ENCODE assay signal across 19 cellular contexts in genomic region chr7:51238981-51239495, GRCh38.
A peak's percentile ranks its signal among the peaks of the same experiment; 100 is the strongest.
DNase-seq lines count a peak whose midpoint lies in the region; ATAC-seq, FAIRE-seq and TF ChIP-seq lines count a peak whose summit lies in the region.
"Had no signal": no experiment of that assay in that cellular context is flagged by ENCODE, and none has a peak within 500 bp of the region (broad histone marks: within the 10 kb centered on the region; RNA-seq: fewer than 3 reads in every experiment).

No MANE protein-coding gene starts in this region.

- FAIRE-seq in urothelium cell line (lab: Jason Lieb, UNC): peak; percentile 44
- FAIRE-seq: A549, H54 had no signal

- H3K18ac ChIP-seq in trophoblast cell (ENCODE audit: low read length): no peak overlapping the region

- H3K4me3 ChIP-seq in Caco-2 (ENCODE audit: low read depth, low read length): no peak overlapping the region
- no peak overlapping the region for H3K4me3 ChIP-seq in trophoblast cell (ENCODE audit: low read depth, low read length)
- no peak overlapping the region for H3K4me3 ChIP-seq in prostate gland
- H3K4me3 ChIP-seq: A549, GM23248 had no signal

- no peak overlapping the region for H2AK5ac ChIP-seq in trophoblast cell (ENCODE audit: low read length)

- no peak overlapping the region for H2BK12ac ChIP-seq in trophoblast cell (ENCODE audit: low read length)

- H3K79me1 ChIP-seq in trophoblast cell (ENCODE audit: low read length): peaks cover 7% of the 10 kb centered on the region

- no peak overlapping the region for H2BK5ac ChIP-seq in trophoblast cell (ENCODE audit: low read depth, low read length, poor library complexity)

- H3K27ac Mint-ChIP-seq in Caco-2 (ENCODE audit: unreplicated experiment): peak overlapping the region; percentile 92
- H3K27ac Mint-ChIP-seq in activated CD8-positive, alpha-beta T cell treated with anti-CD3 and anti-CD28 coated beads for 36 hours: no peak overlapping the region
- H3K27ac Mint-ChIP-seq: CD4-positive, alpha-beta T cell had no signal

- H3K23ac ChIP-seq in trophoblast cell (ENCODE audit: low read length): no peak overlapping the region

- TF ChIP-seq POLR2A in prostate gland (IDR thresholded peaks at IDR 0.05): no peak

- peak overlapping the region; percentile 24 for H3K4me2 ChIP-seq in trophoblast cell (ENCODE audit: low read length)
- H3K4me2 ChIP-seq: A549 had no signal

- no peaks in the 10 kb centered on the region for H3K9me3 Mint-ChIP-seq in Caco-2 (ENCODE audit: unreplicated experiment)
- H3K9me3 Mint-ChIP-seq in activated CD8-positive, alpha-beta T cell treated with anti-CD3 and anti-CD28 coated beads for 36 hours: no peaks in the 10 kb centered on the region
- H3K9me3 Mint-ChIP-seq: CD4-positive, alpha-beta T cell had no signal

- no peak overlapping the region for H4K8ac ChIP-seq in trophoblast cell (ENCODE audit: low read depth, low read length)

- POLR2A ChIA-PET in Caco-2 (lab: Charles Lee): no interaction called here
- POLR2A ChIA-PET in activated CD8-positive, alpha-beta T cell treated with anti-CD3 and anti-CD28 coated beads for 36 hours (lab: Charles Lee): no interaction called here

- DNase-seq in Caco-2 (peak; percentile 52 to 63), islet precursor cell (peak; percentile 76), trophoblast cell (peak; percentile 75 to 86), urothelium cell line (ENCODE audit: low spot score) (no peak), prostate gland (ENCODE audit: low spot score) (no peak)
- no peak for DNase-seq in activated CD8-positive, alpha-beta T cell treated with anti-CD3 and anti-CD28 coated beads for 36 hours
- DNase-seq: AML-193; CD4-positive, alpha-beta T cell; DMS153; DMS79; GF-D8; GM23248; HCEC 1CT had no signal

- no peak overlapping the region for H4K12ac ChIP-seq in trophoblast cell (ENCODE audit: low read depth, low read length)

- H3K27ac ChIP-seq in trophoblast cell (ENCODE audit: low read depth, low read length) (peak overlapping the region; percentile 39), prostate gland (no peak overlapping the region)
- H3K27ac ChIP-seq: 22Rv1, A549, C4-2B, GM23248, HL-60 had no signal

- TF ChIP-seq CTCF in Caco-2 (IDR thresholded peaks at IDR 0.05; ENCODE audit: insufficient read depth in 1 of 2, low read depth in 1 of 2, low read length in 1 of 2, severe bottlenecking in 1 of 2, unreplicated experiment in 1 of 2) (no peak), prostate gland (IDR thresholded peaks at IDR 0.05) (no peak)
- no peak for TF ChIP-seq CTCF in activated CD8-positive, alpha-beta T cell treated with anti-CD3 and anti-CD28 coated beads for 36 hours (IDR thresholded peaks at IDR 0.05)

- no peaks in the 10 kb centered on the region for H3K27me3 Mint-ChIP-seq in Caco-2 (ENCODE audit: insufficient read depth, unreplicated experiment)
- H3K27me3 Mint-ChIP-seq in activated CD8-positive, alpha-beta T cell treated with anti-CD3 and anti-CD28 coated beads for 36 hours: no peaks in the 10 kb centered on the region
- H3K27me3 Mint-ChIP-seq: CD4-positive, alpha-beta T cell had no signal

- no peak for ATAC-seq in activated CD8-positive, alpha-beta T cell treated with anti-CD3 and anti-CD28 coated beads for 36 hours
- ATAC-seq in GM21825 (IDR thresholded peaks at IDR 0.05; ENCODE audit: unreplicated experiment): no peak
- ATAC-seq: A549 had no signal

- CTCF ChIA-PET in Caco-2 (lab: Charles Lee): no interaction called here
- CTCF ChIA-PET in activated CD8-positive, alpha-beta T cell treated with anti-CD3 and anti-CD28 coated beads for 36 hours (lab: Charles Lee): no interaction called here

- H4K91ac ChIP-seq in trophoblast cell (ENCODE audit: low read depth, low read length): no peak overlapping the region

- peak overlapping the region; percentile 63 for H3K4me3 Mint-ChIP-seq in Caco-2 (ENCODE audit: unreplicated experiment)
- H3K4me3 Mint-ChIP-seq in activated CD8-positive, alpha-beta T cell treated with anti-CD3 and anti-CD28 coated beads for 36 hours: no peak overlapping the region
- H3K4me3 Mint-ChIP-seq: CD4-positive, alpha-beta T cell had no signal

- peaks cover 38% of the 10 kb centered on the region for H3K4me1 Mint-ChIP-seq in Caco-2 (ENCODE audit: low read depth, unreplicated experiment)
- no peaks in the 10 kb centered on the region for H3K4me1 Mint-ChIP-seq in activated CD8-positive, alpha-beta T cell treated with anti-CD3 and anti-CD28 coated beads for 36 hours (ENCODE audit: low read depth)

- H3K36me3 Mint-ChIP-seq in Caco-2 (ENCODE audit: insufficient read depth, unreplicated experiment): peaks cover 20% of the 10 kb centered on the region
- no peaks in the 10 kb centered on the region for H3K36me3 Mint-ChIP-seq in activated CD8-positive, alpha-beta T cell treated with anti-CD3 and anti-CD28 coated beads for 36 hours (ENCODE audit: low read depth)

- BruUV-seq in Caco-2 (replicated peaks; lab: Mats Ljungman, UMichigan): no TSS peak

- WGBS in trophoblast cell (ENCODE audit: extremely low coverage, insufficient coverage, insufficient read length): no CpG with 5 or more reads among the region's 4 CpGs
- WGBS in prostate gland: 64% methylated on average over 4 of the region's 4 CpGs

- H3K36me3 ChIP-seq in Caco-2 (ENCODE audit: control insufficient read depth, insufficient read depth, low read length): peaks cover 1% of the 10 kb centered on the region; the same call in 1 of the 2 replicates
- H3K36me3 ChIP-seq in trophoblast cell (ENCODE audit: control insufficient read depth in 1 of 2, insufficient read depth in 2 of 2, low read length in 2 of 2): no peaks in the 10 kb centered on the region
- H3K36me3 ChIP-seq in prostate gland: no peaks in the 10 kb centered on the region

- no peak overlapping the region for H3K4ac ChIP-seq in trophoblast cell (ENCODE audit: low read depth, low read length)

- H3K79me2 ChIP-seq in trophoblast cell (ENCODE audit: control insufficient read depth, insufficient read depth, low read length, poor library complexity): no peaks in the 10 kb centered on the region

- H3K14ac ChIP-seq in trophoblast cell (ENCODE audit: low read length): no peak overlapping the region

- H3K27me3 ChIP-seq in Caco-2 (replicated peaks; ENCODE audit: control insufficient read depth, insufficient read depth, low read length) (no peaks in the 10 kb centered on the region), trophoblast cell (ENCODE audit: insufficient read depth, low read length) (no peaks in the 10 kb centered on the region), prostate gland (replicated peaks; ENCODE audit: insufficient read depth) (no peaks in the 10 kb centered on the region)

- H2BK120ac ChIP-seq in trophoblast cell (ENCODE audit: insufficient read depth, low read length, poor library complexity): no peak overlapping the region

- H3K4me1 ChIP-seq in Caco-2 (peaks cover 56% of the 10 kb centered on the region), trophoblast cell (ENCODE audit: control insufficient read depth in 1 of 2, insufficient read depth in 2 of 2, low read length in 2 of 2) (peaks cover 21 to 22% of the 10 kb centered on the region in 2 experiments), prostate gland (replicated peaks) (no peaks in the 10 kb centered on the region)
- H3K4me1 ChIP-seq: A549 had no signal

- H3K9ac ChIP-seq in trophoblast cell (ENCODE audit: low read length): no peak overlapping the region
- H3K9ac ChIP-seq: GM23248 had no signal

- no peak overlapping the region for H2AFZ ChIP-seq in trophoblast cell (ENCODE audit: insufficient read depth, low read length, poor library complexity)
- H2AFZ ChIP-seq: GM23248 had no signal

- intact Hi-C loops in Caco-2 (cut with micrococcal nuclease; ENCODE audit: unreplicated experiment) (loop anchor here (1.0 kb wide), 2 partner anchors 11 to 24 kb away; no protein-coding TSS in a partner anchor), prostate gland (cut with DNase I) (no loop called here)
- intact Hi-C loops in activated CD8-positive, alpha-beta T cell treated with anti-CD3 and anti-CD28 coated beads for 36 hours (cut with micrococcal nuclease): no loop called here

- H3K9me3 ChIP-seq in Caco-2 (no peaks in the 10 kb centered on the region), trophoblast cell (ENCODE audit: insufficient read depth, low read depth, low read length) (no peaks in the 10 kb centered on the region), prostate gland (no peaks in the 10 kb centered on the region)
- H3K9me3 ChIP-seq: A549 had no signal

Comparison
In these comparisons a context has a peak if more than half of its experiments do, and no peak if none do; other contexts are left out.
1. DNase-seq: peak in Caco-2 (2 of 2), islet precursor cell (single experiment) and trophoblast cell (2 of 2); none in urothelium cell line (single experiment), activated CD8-positive, alpha-beta T cell treated with anti-CD3 and anti-CD28 coated beads for 36 hours (single experiment) and prostate gland (single experiment).